In genomic region chr6:26022166-26022510, GRCh38 we compare ENCODE assay signal across 8 cellular contexts. TPM values are rescaled to one million over a fixed set of nuclear protein-coding genes. Genes with fewer than 3 reads are reported as not detected.
A peak's percentile ranks its signal among the peaks of the same experiment; 100 is the strongest.
DNase-seq lines count a peak whose midpoint lies in the region; ATAC-seq and TF ChIP-seq lines count a peak whose summit lies in the region.

No MANE protein-coding gene starts in this region.

- peak overlapping the region; percentile 91 to 99 (median 98); a peak in 21 of 22 replicates for H3K27ac ChIP-seq in BLaER1 treated with 17β-estradiol and CSF1 and Interleukin-3, amounts not matched to agents 10 nM and 100 nM
- H3K27ac ChIP-seq in transverse colon: peak overlapping the region; percentile 93 to 99 (median 98)

- no peak for TF ChIP-seq EP300 in transverse colon (IDR thresholded peaks at IDR 0.05; ENCODE audit: low read depth)

- H3K4me3 ChIP-seq in BLaER1 treated with 17β-estradiol and CSF1 and Interleukin-3, amounts not matched to agents 10 nM and 100 nM: peak overlapping the region; percentile 70 to 82 (median 74)
- H3K4me3 ChIP-seq in epithelial cell of proximal tubule (ENCODE audit: low read depth, low read length): peak overlapping the region; percentile 64
- peak overlapping the region; percentile 64 for H3K4me3 ChIP-seq in mononuclear cell (ENCODE audit: low read length)
- H3K4me3 ChIP-seq in transverse colon: peak overlapping the region in 3 of 4 donors; percentile 48 to 68 (median 52)

- no peaks in the 10 kb centered on the region for H3K9me3 Mint-ChIP-seq in activated B cell treated with CpG ODN at 0.5 μM for 24 hours

- peaks cover 22% of the 10 kb centered on the region for H3K36me3 Mint-ChIP-seq in activated B cell treated with CpG ODN at 0.5 μM for 24 hours (ENCODE audit: low read depth)

- no peaks in the 10 kb centered on the region for H3K36me3 ChIP-seq in BLaER1 treated with 17β-estradiol and CSF1 and Interleukin-3, amounts not matched to agents 10 nM and 100 nM
- H3K36me3 ChIP-seq in transverse colon: no peaks in the 10 kb centered on the region

- 10 to 12% methylated on average over 6 of the region's 6 CpGs for WGBS in transverse colon (ENCODE audit: low coverage in 1 of 2), 2 donors

- intact Hi-C loops in activated B cell treated with CpG ODN at 0.5 μM for 24 hours (cut with micrococcal nuclease): loop anchor here (5.0 to 10.0 kb wide), 3 partner anchors 513 to 1813 kb away; partner anchors contain the start of gene HMGN4
- intact Hi-C loops in transverse colon (cut with DNase I; ENCODE audit: low total_unique reads): no loop called here

- peak overlapping the region; percentile 99 for H3K27ac Mint-ChIP-seq in activated B cell treated with CpG ODN at 0.5 μM for 24 hours

- H3K9ac ChIP-seq in BLaER1 treated with 17β-estradiol and CSF1 and Interleukin-3, amounts not matched to agents 10 nM and 100 nM: peak overlapping the region; percentile 89 to 97 (median 95)

- ATAC-seq in activated B cell treated with CpG ODN at 0.5 μM for 24 hours (ENCODE audit: low read depth) (no peak), HG02759 (IDR thresholded peaks at IDR 0.05; ENCODE audit: unreplicated experiment) (no peak)

- peaks cover 21 to 33% (median 27%) of the 10 kb centered on the region in 10 experiments for H3K4me1 ChIP-seq in BLaER1 treated with 17β-estradiol and CSF1 and Interleukin-3, amounts not matched to agents 10 nM and 100 nM
- H3K4me1 ChIP-seq in mononuclear cell (ENCODE audit: insufficient read depth, low read length): peaks cover 42% of the 10 kb centered on the region
- peaks cover 0 to 20% (median 12%) of the 10 kb centered on the region in 4 donors for H3K4me1 ChIP-seq in transverse colon

- CTCF ChIA-PET in activated B cell treated with CpG ODN at 0.5 μM for 24 hours (lab: Charles Lee): interaction anchor here (0.7 to 7.6 kb wide), 4 partner anchors 9 to 1787 kb away, joined by 3 to 44 read pairs (median 12); a partner anchor contains a TSS

- H3K27me3 ChIP-seq in BLaER1 treated with 17β-estradiol and CSF1 and Interleukin-3, amounts not matched to agents 10 nM and 100 nM: no peaks in the 10 kb centered on the region
- H3K27me3 ChIP-seq in mononuclear cell (ENCODE audit: insufficient read depth, low read length): no peaks in the 10 kb centered on the region
- H3K27me3 ChIP-seq in transverse colon: no peaks in the 10 kb centered on the region

- POLR2A ChIA-PET in activated B cell treated with CpG ODN at 0.5 μM for 24 hours (lab: Charles Lee): interaction anchor here (0.7 to 6.7 kb wide), 36 partner anchors 9 to 1871 kb away, joined by 3 to 164 read pairs (median 22); partner anchors contain the start of gene TRIM38

- H3K4me2 ChIP-seq in BLaER1 treated with 17β-estradiol and CSF1 and Interleukin-3, amounts not matched to agents 10 nM and 100 nM: peak overlapping the region; percentile 84 to 96 (median 91)

- no peak for TF ChIP-seq POLR2A in transverse colon (IDR thresholded peaks at IDR 0.05)

- H4K20me1 ChIP-seq in BLaER1 treated with 17β-estradiol and CSF1 and Interleukin-3, amounts not matched to agents 10 nM and 100 nM: no peaks in the 10 kb centered on the region

- no peak for TF ChIP-seq CTCF in activated B cell treated with CpG ODN at 0.5 μM for 24 hours (IDR thresholded peaks at IDR 0.05)
- no peak for TF ChIP-seq CTCF in epithelial cell of proximal tubule (conservative IDR thresholded peaks at IDR 0.05; ENCODE audit: low read depth, low read length)
- TF ChIP-seq CTCF in transverse colon (IDR thresholded peaks at IDR 0.05): no peak

- H3K9me3 ChIP-seq in BLaER1 treated with 17β-estradiol and CSF1 and Interleukin-3, amounts not matched to agents 10 nM and 100 nM (replicated peaks in 1 of 11): peaks cover 22 to 30% (median 28%) of the 10 kb centered on the region in 11 experiments
- H3K9me3 ChIP-seq in mononuclear cell (ENCODE audit: low read depth, low read length) (no peaks in the 10 kb centered on the region), transverse colon (no peaks in the 10 kb centered on the region)

- DNase-seq in HCEC 1CT (peak; percentile 85), NCI-H226 (peak; percentile 71), activated B cell treated with CpG ODN at 0.5 μM for 24 hours (no peak), epithelial cell of proximal tubule (ENCODE audit: low read depth) (no peak), transverse colon (peak; percentile 58)

- peaks cover 42% of the 10 kb centered on the region for H3K4me1 Mint-ChIP-seq in activated B cell treated with CpG ODN at 0.5 μM for 24 hours

- H3K4me3 Mint-ChIP-seq in activated B cell treated with CpG ODN at 0.5 μM for 24 hours: peak overlapping the region; percentile 96

- in situ Hi-C loops in transverse colon (cut with MboI; ENCODE audit: low pct_ligation_motif_present in 1 of 4, low pct_unique_long_range_greater_than_20kb in 1 of 4, low sequenced_read_pairs in 3 of 4): loop anchor here in 1 of 4 donors (10.0 kb wide), 1 partner anchor 183 kb away; a partner anchor contains a TSS

- peaks cover 1% of the 10 kb centered on the region for H3K27me3 Mint-ChIP-seq in activated B cell treated with CpG ODN at 0.5 μM for 24 hours

RNA-seq across cellular contexts. Expression of gene TRIM38, which starts 59.5 kb away (rescaled TPM):
- total RNA-seq in activated B cell treated with CpG ODN at 0.5 μM for 24 hours (31.7 and 36.8 TPM in 2 replicates), epithelial cell of proximal tubule (3.0 and 4.2 TPM in 2 replicates), mononuclear cell (18.7 TPM), transverse colon (10 to 100 TPM in 2 of 4 donors, 1 to 10 TPM in 2; 9.4 to 14.4 (median 9.9) TPM)

Comparison
In these comparisons a context has a peak if more than half of its experiments do, and no peak if none do; other contexts are left out.
1. DNase-seq: peak in HCEC 1CT (single experiment), NCI-H226 (single experiment) and transverse colon (single experiment); none in activated B cell treated with CpG ODN at 0.5 μM for 24 hours (single experiment) and epithelial cell of proximal tubule (single experiment).
2. Peak in every context shown above with its lines, with median percentiles within 50 percentile points of each other: H3K4me3 ChIP-seq.